25 cellular contexts compared by ENCODE assay signal in the genomic region with DNA sequence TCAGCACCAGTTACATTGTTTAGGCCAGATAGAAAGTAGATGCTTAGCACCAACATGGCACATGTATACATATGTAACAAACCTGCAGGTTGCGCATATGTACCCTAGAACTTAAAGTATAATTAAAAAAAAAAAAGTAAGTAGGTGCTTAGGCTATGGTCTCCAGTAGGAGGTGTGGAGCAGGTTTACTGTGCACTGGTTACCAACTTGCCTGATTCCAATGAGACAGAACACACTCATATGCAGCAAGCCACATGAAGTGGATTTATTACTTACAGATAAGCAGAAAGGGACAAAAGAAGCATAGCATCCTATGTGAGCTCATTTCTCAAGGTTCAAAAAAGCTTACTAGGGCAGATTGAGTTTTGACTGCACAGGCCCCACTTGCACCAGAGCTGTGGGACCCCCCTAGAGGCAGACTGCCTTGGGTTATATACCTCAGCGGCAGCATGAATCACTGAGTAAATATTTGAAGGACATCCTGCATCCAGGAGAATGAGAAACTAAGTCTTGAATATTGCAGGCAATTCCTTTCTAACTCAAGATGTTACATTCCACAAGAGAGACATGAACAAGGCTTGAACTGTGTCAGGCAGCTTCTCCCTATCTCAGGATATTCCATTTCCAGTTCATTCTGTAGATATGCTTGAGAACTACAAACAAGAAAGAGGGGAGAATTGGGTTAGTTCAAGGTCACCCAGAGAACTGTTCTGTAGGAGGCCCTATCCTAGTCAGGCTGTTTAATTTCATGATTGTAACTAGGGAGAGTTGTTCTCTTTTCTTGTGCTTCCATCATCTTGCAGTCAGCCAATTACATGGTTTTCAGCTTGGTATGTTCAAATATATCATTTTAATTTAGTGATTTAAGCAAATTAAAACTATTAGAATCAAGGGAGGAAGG. TPM values are rescaled to one million over a fixed set of nuclear protein-coding genes. Genes with fewer than 3 reads are reported as not detected.
DNase-seq lines count a peak whose midpoint lies in the region; TF ChIP-seq lines count a peak whose summit lies in the region.
"Had no signal": no experiment of that assay in that cellular context is flagged by ENCODE, and none has a peak within 500 bp of the region (broad histone marks: within the 10 kb centered on the region; RNA-seq: fewer than 3 reads in every experiment).

No MANE protein-coding gene starts in this region.

- CTCF ChIA-PET in OCI-LY7 (lab: Charles Lee; ENCODE audit: unreplicated experiment), result no interaction called here

- H3K4me1 ChIP-seq in OCI-LY7 (ENCODE audit: insufficient read depth, low read length, poor library complexity, severe bottlenecking), result no peaks in the 10 kb centered on the region
- H3K4me1 ChIP-seq: uterus had no signal

- no peaks in the 10 kb centered on the region for H3K36me3 ChIP-seq in OCI-LY7 (ENCODE audit: insufficient read depth, low read length)
- H3K36me3 ChIP-seq: uterus had no signal

- no peak overlapping the region for H3K27ac ChIP-seq in OCI-LY7 (ENCODE audit: low read depth, low read length, poor library complexity, severe bottlenecking)
- H3K27ac ChIP-seq: uterus had no signal

- no peak overlapping the region for H2AFZ ChIP-seq in OCI-LY7 (ENCODE audit: low read length)

- POLR2A ChIA-PET in OCI-LY7 (lab: Charles Lee), result interaction anchor here (1.4 to 1.5 kb wide), 2 partner anchors 14 to 53 kb away, joined by 3 read pairs; no protein-coding TSS in a partner anchor

- BruUV-seq in OCI-LY7 (replicated peaks; lab: Mats Ljungman, UMichigan), result no TSS peak

- H4K20me1 ChIP-seq in OCI-LY7 (ENCODE audit: insufficient read depth, low read length), result no peaks in the 10 kb centered on the region

- H3K9me3 ChIP-seq in OCI-LY7 (ENCODE audit: low read length), result no peaks in the 10 kb centered on the region
- H3K9me3 ChIP-seq: uterus had no signal

- no peak overlapping the region for H3K4me2 ChIP-seq in OCI-LY7 (ENCODE audit: low read length)
- H3K4me2 ChIP-seq: smooth muscle cell had no signal

- TF ChIP-seq CTCF in OCI-LY7 (conservative IDR thresholded peaks at IDR 0.05; ENCODE audit: low read length), result no peak

- H3K9me2 ChIP-seq in OCI-LY7 (ENCODE audit: insufficient read depth, low read length), result no peaks in the 10 kb centered on the region

- H3K4me3 ChIP-seq in OCI-LY7 (ENCODE audit: low read depth, low read length, poor library complexity, severe bottlenecking), result no peak overlapping the region
- H3K4me3 ChIP-seq: smooth muscle cell, uterus had no signal

- intact Hi-C loops in OCI-LY7 (cut with micrococcal nuclease; ENCODE audit: unreplicated experiment), result no loop called here

- DNase-seq in ELR (ENCODE audit: low read depth), result peak; percentile 18
- peak; percentile 40 for DNase-seq in T1000 (lab: John Stamatoyannopoulos, UW)
- peak; percentile 44 for DNase-seq in glomerular visceral epithelial cell (ENCODE audit: extremely low spot score)
- DNase-seq in smooth muscle cell of the brain vasculature (ENCODE audit: low read depth, low spot score), result peak; percentile 43
- no peak for DNase-seq in activated CD4-positive, CD25-positive, alpha-beta regulatory T cell treated with anti-CD3 and anti-CD28 coated beads, Interleukin-2, amount 50 U/mL, for 72 hours
- DNase-seq in OCI-LY7 (ENCODE audit: low spot score), result no peak
- no peak for DNase-seq in NCI-H2081 (lab: John Stamatoyannopoulos, UW)
- DNase-seq: activated CD4-positive, alpha-beta T cell treated with anti-CD3 and anti-CD28 coated beads for 1 hour; activated naive CD4-positive, alpha-beta T cell; activated T-cell treated with anti-CD3 and anti-CD28 coated beads, Interleukin-2, amount 50 U/mL, for 24 hours; amygdala; central memory CD4-positive, alpha-beta T cell; dermis blood vessel endothelial cell; left colon; naive thymus-derived CD4-positive, alpha-beta T cell; NCI-H1092 treated with DMSO at 0.1 percent for 48 hours; NCI-H2029 treated with DMSO at 0.1 percent for 48 hours; NCI-H446; occipital lobe; retina; SHP77 treated with DMSO at 0.1 percent for 48 hours; stimulated activated naive CD4-positive, alpha-beta T cell; uterus had no signal

- H3K79me2 ChIP-seq in OCI-LY7 (ENCODE audit: insufficient read depth, low read depth, low read length), result no peaks in the 10 kb centered on the region

RNA-seq across cellular contexts. Expression of a gene that starts 30.1 kb away (rescaled TPM):
- not detected in 2 replicates for total RNA-seq in OCI-LY7 (2014; rRNA removed; shearing (Covaris generic))
- total RNA-seq in OCI-LY7 (2022), result not detected in 2 replicates
- total RNA-seq: dermis blood vessel endothelial cell; G401; naive thymus-derived CD4-positive, alpha-beta T cell had no signal

Comparison
In these comparisons a context has a peak if more than half of its experiments do, and no peak if none do; other contexts are left out.
1. DNase-seq: peak in ELR (single experiment), T1000 (single experiment), glomerular visceral epithelial cell (single experiment) and smooth muscle cell of the brain vasculature (single experiment); none in activated CD4-positive, CD25-positive, alpha-beta regulatory T cell treated with anti-CD3 and anti-CD28 coated beads, Interleukin-2, amount 50 U/mL, for 72 hours (single experiment), OCI-LY7 (single experiment) and NCI-H2081 (0 of 2).